2 cellular contexts compared by ENCODE assay signal in genomic region chr19:14497347-14497921, GRCh38.
TF ChIP-seq lines count a peak whose summit lies in the region.

No MANE protein-coding gene starts in this region.

TF ChIP-seq in endothelial cell of umbilical vein, 7 proteins besides CTCF, POLR2A, EP300 and RAD21:
- TF ChIP-seq MYC (IDR thresholded peaks at IDR 0.05; ENCODE audit: low read depth, low read length) (no peak), GATA2 (IDR thresholded peaks at IDR 0.05; ENCODE audit: insufficient read depth, insufficient read length, low read depth, low read length) (no peak)

TF ChIP-seq in neural cell, 6 proteins besides CTCF, POLR2A, EP300 and RAD21:
- TF ChIP-seq, protein P1, sequence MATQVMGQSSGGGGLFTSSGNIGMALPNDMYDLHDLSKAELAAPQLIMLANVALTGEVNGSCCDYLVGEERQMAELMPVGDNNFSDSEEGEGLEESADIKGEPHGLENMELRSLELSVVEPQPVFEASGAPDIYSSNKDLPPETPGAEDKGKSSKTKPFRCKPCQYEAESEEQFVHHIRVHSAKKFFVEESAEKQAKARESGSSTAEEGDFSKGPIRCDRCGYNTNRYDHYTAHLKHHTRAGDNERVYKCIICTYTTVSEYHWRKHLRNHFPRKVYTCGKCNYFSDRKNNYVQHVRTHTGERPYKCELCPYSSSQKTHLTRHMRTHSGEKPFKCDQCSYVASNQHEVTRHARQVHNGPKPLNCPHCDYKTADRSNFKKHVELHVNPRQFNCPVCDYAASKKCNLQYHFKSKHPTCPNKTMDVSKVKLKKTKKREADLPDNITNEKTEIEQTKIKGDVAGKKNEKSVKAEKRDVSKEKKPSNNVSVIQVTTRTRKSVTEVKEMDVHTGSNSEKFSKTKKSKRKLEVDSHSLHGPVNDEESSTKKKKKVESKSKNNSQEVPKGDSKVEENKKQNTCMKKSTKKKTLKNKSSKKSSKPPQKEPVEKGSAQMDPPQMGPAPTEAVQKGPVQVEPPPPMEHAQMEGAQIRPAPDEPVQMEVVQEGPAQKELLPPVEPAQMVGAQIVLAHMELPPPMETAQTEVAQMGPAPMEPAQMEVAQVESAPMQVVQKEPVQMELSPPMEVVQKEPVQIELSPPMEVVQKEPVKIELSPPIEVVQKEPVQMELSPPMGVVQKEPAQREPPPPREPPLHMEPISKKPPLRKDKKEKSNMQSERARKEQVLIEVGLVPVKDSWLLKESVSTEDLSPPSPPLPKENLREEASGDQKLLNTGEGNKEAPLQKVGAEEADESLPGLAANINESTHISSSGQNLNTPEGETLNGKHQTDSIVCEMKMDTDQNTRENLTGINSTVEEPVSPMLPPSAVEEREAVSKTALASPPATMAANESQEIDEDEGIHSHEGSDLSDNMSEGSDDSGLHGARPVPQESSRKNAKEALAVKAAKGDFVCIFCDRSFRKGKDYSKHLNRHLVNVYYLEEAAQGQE (IDR thresholded peaks at IDR 0.05; ENCODE audit: borderline replicate concordance): no peak
- no peak for TF ChIP-seq SMC3 (conservative IDR thresholded peaks at IDR 0.05; ENCODE audit: poor library complexity)
